13 cellular contexts compared by ENCODE assay signal in genomic region chr20:50521221-50521642, GRCh38. TPM values are rescaled to one million over a fixed set of nuclear protein-coding genes. Genes with fewer than 3 reads are reported as not detected.
DNase-seq lines count a peak whose midpoint lies in the region; ATAC-seq, FAIRE-seq and TF ChIP-seq lines count a peak whose summit lies in the region.
"Had no signal": no experiment of that assay in that cellular context is flagged by ENCODE, and none has a peak within 500 bp of the region (broad histone marks: within the 10 kb centered on the region; RNA-seq: fewer than 3 reads in every experiment).

No MANE protein-coding gene starts in this region.

- no peaks in the 10 kb centered on the region for H3K27me3 ChIP-seq in thyroid gland
- H3K27me3 ChIP-seq: cardiac muscle cell, heart left ventricle, neural progenitor cell, suprapubic skin had no signal

- no peaks in the 10 kb centered on the region for H3K27me3 Mint-ChIP-seq in central memory CD8-positive, alpha-beta T cell
- no peaks in the 10 kb centered on the region for H3K27me3 Mint-ChIP-seq in natural killer cell (ENCODE audit: low read depth in 2 of 2)

- H3K36me3 ChIP-seq in thyroid gland, result no peaks in the 10 kb centered on the region
- H3K36me3 ChIP-seq: cardiac muscle cell, neural progenitor cell, suprapubic skin had no signal

- H3K9me3 ChIP-seq in thyroid gland, result no peaks in the 10 kb centered on the region
- H3K9me3 ChIP-seq: heart left ventricle, suprapubic skin had no signal

- H3K4me1 Mint-ChIP-seq in central memory CD8-positive, alpha-beta T cell, result peaks cover 73% of the 10 kb centered on the region
- peaks cover 70 to 76% of the 10 kb centered on the region in 2 donors for H3K4me1 Mint-ChIP-seq in natural killer cell

- TF ChIP-seq POLR2A in thyroid gland (IDR thresholded peaks at IDR 0.05), result no peak

- no peak for ATAC-seq in central memory CD8-positive, alpha-beta T cell (replicated peaks; ENCODE audit: extremely low read depth, poor library complexity, severe bottlenecking)
- ATAC-seq in natural killer cell (no peak), GM19452 (IDR thresholded peaks at IDR 0.05; ENCODE audit: unreplicated experiment) (no peak)

- intact Hi-C loops in natural killer cell (cut with micrococcal nuclease) (no loop called here), thyroid gland (cut with DNase I) (no loop called here)

- no peaks in the 10 kb centered on the region for H3K9me3 Mint-ChIP-seq in central memory CD8-positive, alpha-beta T cell
- H3K9me3 Mint-ChIP-seq in natural killer cell, result no peaks in the 10 kb centered on the region
- H3K9me3 Mint-ChIP-seq: neural progenitor cell had no signal

- H3K27ac ChIP-seq in thyroid gland, result no peak overlapping the region
- H3K27ac ChIP-seq: cardiac muscle cell, neural progenitor cell, suprapubic skin had no signal

- peaks cover 13 to 36% of the 10 kb centered on the region in 2 donors for H3K4me1 ChIP-seq in thyroid gland

- H3K27ac Mint-ChIP-seq in central memory CD8-positive, alpha-beta T cell (ENCODE audit: low read depth), result peak overlapping the region; percentile 92
- H3K27ac Mint-ChIP-seq in natural killer cell, result peak overlapping the region; percentile 95 to 98

- WGBS in thyroid gland, 2 donors, result 85 to 88% methylated on average over 1 of the region's 1 CpG

- TF ChIP-seq CTCF in natural killer cell (IDR thresholded peaks at IDR 0.05) (no peak), thyroid gland (IDR thresholded peaks at IDR 0.05) (no peak)

- peaks cover 8% of the 10 kb centered on the region for H3K36me3 Mint-ChIP-seq in central memory CD8-positive, alpha-beta T cell (ENCODE audit: insufficient read depth)
- H3K36me3 Mint-ChIP-seq in natural killer cell, result no peaks in the 10 kb centered on the region

- H3K4me3 Mint-ChIP-seq in central memory CD8-positive, alpha-beta T cell, result no peak overlapping the region
- H3K4me3 Mint-ChIP-seq in natural killer cell, result no peak overlapping the region
- H3K4me3 Mint-ChIP-seq: neural progenitor cell had no signal

- peak; percentile 59 for DNase-seq in EH (ENCODE audit: low read depth)
- peak; percentile 48 for DNase-seq in NCI-H146 (lab: John Stamatoyannopoulos, UW)
- DNase-seq in central memory CD8-positive, alpha-beta T cell (ENCODE audit: low spot score in 2 of 2), result no peak
- no peak for DNase-seq in natural killer cell
- DNase-seq in hippocampal formation (lab: John Stamatoyannopoulos, UW), result no peak
- DNase-seq in thyroid gland, result no peak
- no peak for DNase-seq in HTR-8/SVneo (ENCODE audit: insufficient read length, low spot score)
- DNase-seq: activated CD4-positive, CD25-positive, alpha-beta regulatory T cell; heart left ventricle had no signal

- H3K4me3 ChIP-seq in thyroid gland (replicated peaks in 1 of 3), result no peak overlapping the region
- H3K4me3 ChIP-seq: cardiac muscle cell, heart left ventricle, neural progenitor cell, suprapubic skin had no signal

- FAIRE-seq in HTR-8/SVneo (lab: Jason Lieb, UNC), result no peak

RNA-seq across cellular contexts. Expression of gene PTPN1, which starts 11.0 kb away (rescaled TPM):
- total RNA-seq in natural killer cell (10 to 100 TPM; 52.9 to 64.5 (median 58.3) TPM), thyroid gland (10 to 100 TPM; 20.5 to 28.8 (median 24.9) TPM)

Comparison
In these comparisons a context has a peak if more than half of its experiments do, and no peak if none do; other contexts are left out.
1. DNase-seq: peak in EH (single experiment) and NCI-H146 (single experiment); none in central memory CD8-positive, alpha-beta T cell (0 of 2), natural killer cell (single experiment), hippocampal formation (0 of 2), thyroid gland (0 of 2) and HTR-8/SVneo (single experiment).